ENCODE assay signal across 17 cellular contexts in the genomic region with DNA sequence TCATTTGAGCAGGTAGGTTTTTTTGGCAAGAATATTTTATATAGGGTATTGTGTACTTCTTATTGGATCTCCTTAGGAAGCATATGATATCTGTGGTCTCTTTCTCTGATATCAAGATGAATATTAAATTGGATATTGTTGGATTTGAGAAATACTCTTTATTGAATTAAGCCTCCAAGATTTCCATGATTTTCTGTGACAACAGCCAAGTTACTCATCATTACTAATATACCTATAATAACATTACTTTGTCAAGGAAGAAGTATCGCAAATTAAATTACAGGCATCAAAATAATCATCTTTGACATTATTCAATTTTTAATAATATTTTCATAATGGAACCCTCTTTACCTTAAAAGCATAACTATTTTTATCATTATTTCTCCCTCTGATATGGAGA.
DNase-seq lines count a peak whose midpoint lies in the region; ATAC-seq, FAIRE-seq and TF ChIP-seq lines count a peak whose summit lies in the region.
"Had no signal": no experiment of that assay in that cellular context is flagged by ENCODE, and none has a peak within 500 bp of the region (broad histone marks: within the 10 kb centered on the region; RNA-seq: fewer than 3 reads in every experiment).

No MANE protein-coding gene starts in this region.

- no peaks in the 10 kb centered on the region for H3K9me3 Mint-ChIP-seq in astrocyte (ENCODE audit: unreplicated experiment)
- no peaks in the 10 kb centered on the region for H3K9me3 Mint-ChIP-seq in effector memory CD8-positive, alpha-beta T cell
- H3K9me3 Mint-ChIP-seq in activated T-cell treated with anti-CD3 and anti-CD28 coated beads, Interleukin-2, amount 50 U/mL, for 72 hours = peaks cover 0 to 2% of the 10 kb centered on the region in 2 donors
- H3K9me3 Mint-ChIP-seq: CD4-positive, alpha-beta memory T cell; GM23338; H9 had no signal

- no peak overlapping the region for H3K4me3 Mint-ChIP-seq in astrocyte (ENCODE audit: unreplicated experiment)
- H3K4me3 Mint-ChIP-seq in effector memory CD8-positive, alpha-beta T cell = no peak overlapping the region
- no peak overlapping the region for H3K4me3 Mint-ChIP-seq in activated T-cell treated with anti-CD3 and anti-CD28 coated beads, Interleukin-2, amount 50 U/mL, for 72 hours
- H3K4me3 Mint-ChIP-seq: CD4-positive, alpha-beta memory T cell; GM23338; H9 had no signal

- TF ChIP-seq CTCF in astrocyte (IDR thresholded peaks at IDR 0.05; ENCODE audit: insufficient read depth, low read depth, low read length) = no peak
- TF ChIP-seq CTCF in pancreas (IDR thresholded peaks at IDR 0.05) = no peak

- H3K4me3 ChIP-seq in astrocyte (ENCODE audit: insufficient read depth, low read depth, low read length) = no peak overlapping the region
- H3K4me3 ChIP-seq in pancreas = no peak overlapping the region
- H3K4me3 ChIP-seq: GM23338 had no signal

- WGBS in pancreas, 2 donors = 85 to 98% methylated on average over 1 of the region's 1 CpG

- no peak overlapping the region for H3K27ac Mint-ChIP-seq in astrocyte (ENCODE audit: unreplicated experiment)
- H3K27ac Mint-ChIP-seq in effector memory CD8-positive, alpha-beta T cell = peak overlapping the region; percentile 45 to 82
- H3K27ac Mint-ChIP-seq in activated T-cell treated with anti-CD3 and anti-CD28 coated beads, Interleukin-2, amount 50 U/mL, for 72 hours = no peak overlapping the region
- H3K27ac Mint-ChIP-seq: GM23338 had no signal

- no peaks in the 10 kb centered on the region for H4K20me1 ChIP-seq in astrocyte (ENCODE audit: insufficient read depth, low read length)

- intact Hi-C loops in pancreas (cut with DNase I) = no loop called here

- no peak overlapping the region for H3K4me2 ChIP-seq in astrocyte (ENCODE audit: low read length)
- H3K4me2 ChIP-seq: GM23338 had no signal

- H3K9me3 ChIP-seq in astrocyte (ENCODE audit: insufficient read depth, low read depth, low read length) (no peaks in the 10 kb centered on the region), pancreas (no peaks in the 10 kb centered on the region)
- H3K9me3 ChIP-seq: Caco-2 had no signal

- peaks cover 2% of the 10 kb centered on the region for H3K27me3 Mint-ChIP-seq in astrocyte (ENCODE audit: low read depth, unreplicated experiment)
- no peaks in the 10 kb centered on the region for H3K27me3 Mint-ChIP-seq in effector memory CD8-positive, alpha-beta T cell
- H3K27me3 Mint-ChIP-seq in activated T-cell treated with anti-CD3 and anti-CD28 coated beads, Interleukin-2, amount 50 U/mL, for 72 hours (ENCODE audit: low read depth) = no peaks in the 10 kb centered on the region
- H3K27me3 Mint-ChIP-seq: CD4-positive, alpha-beta memory T cell had no signal

- FAIRE-seq in astrocyte (lab: Jason Lieb, UNC) (no peak), pancreas (lab: Jason Lieb, UNC) (peak; percentile 9)
- FAIRE-seq: G401.6, GM12892, GM19239 had no signal

- no peak for DNase-seq in astrocyte (ENCODE audit: low read depth)
- no peak for DNase-seq in effector memory CD8-positive, alpha-beta T cell
- DNase-seq in pancreas = no peak
- no peak for DNase-seq in activated T-cell treated with anti-CD3 and anti-CD28 coated beads, Interleukin-2, amount 50 U/mL, for 72 hours
- no peak for DNase-seq in NCI-H1105 treated with DMSO at 0.1 percent for 48 hours (lab: John Stamatoyannopoulos, UW)
- DNase-seq in left lobe of liver (ENCODE audit: low spot score) = no peak
- DNase-seq: C1 segment of cervical spinal cord; Caco-2; CD4-positive, alpha-beta memory T cell; DMS153; DND-41; H9 had no signal

- no peaks in the 10 kb centered on the region for H3K36me3 ChIP-seq in astrocyte (ENCODE audit: insufficient read depth, low read length)
- no peaks in the 10 kb centered on the region for H3K36me3 ChIP-seq in pancreas

- peaks cover 14% of the 10 kb centered on the region for H3K4me1 ChIP-seq in astrocyte (ENCODE audit: insufficient read depth, low read length)
- no peaks in the 10 kb centered on the region for H3K4me1 ChIP-seq in pancreas
- H3K4me1 ChIP-seq: Caco-2 had no signal

- no peak overlapping the region for H3K9ac ChIP-seq in astrocyte (ENCODE audit: low read length)

- H2AFZ ChIP-seq in astrocyte (ENCODE audit: low read depth, low read length) = no peak overlapping the region
- H2AFZ ChIP-seq: GM23338 had no signal

- H3K27ac ChIP-seq in astrocyte (ENCODE audit: low read depth, low read length) (peak overlapping the region; percentile 92), pancreas (no peak overlapping the region)

- H3K4me1 Mint-ChIP-seq in astrocyte (ENCODE audit: low read depth, unreplicated experiment) = peaks cover 4% of the 10 kb centered on the region
- peaks cover 0 to 5% of the 10 kb centered on the region in 2 donors for H3K4me1 Mint-ChIP-seq in effector memory CD8-positive, alpha-beta T cell (ENCODE audit: low read depth in 2 of 2)
- no peaks in the 10 kb centered on the region for H3K4me1 Mint-ChIP-seq in activated T-cell treated with anti-CD3 and anti-CD28 coated beads, Interleukin-2, amount 50 U/mL, for 72 hours (ENCODE audit: low read depth)

- ATAC-seq in effector memory CD8-positive, alpha-beta T cell (replicated peaks) = no peak
- ATAC-seq in pancreas (no peak), left lobe of liver (no peak)
- ATAC-seq in activated T-cell treated with anti-CD3 and anti-CD28 coated beads, Interleukin-2, amount 50 U/mL, for 72 hours (replicated peaks in 1 of 2) = no peak
- ATAC-seq: GM23338, HCT116 had no signal

- H3K27me3 ChIP-seq in astrocyte (ENCODE audit: insufficient read depth, low read length) = no peaks in the 10 kb centered on the region
- H3K27me3 ChIP-seq in pancreas = no peaks in the 10 kb centered on the region

- no peaks in the 10 kb centered on the region for H3K36me3 Mint-ChIP-seq in astrocyte (ENCODE audit: low read depth, unreplicated experiment)
- no peaks in the 10 kb centered on the region for H3K36me3 Mint-ChIP-seq in effector memory CD8-positive, alpha-beta T cell (ENCODE audit: insufficient read depth)
- H3K36me3 Mint-ChIP-seq in activated T-cell treated with anti-CD3 and anti-CD28 coated beads, Interleukin-2, amount 50 U/mL, for 72 hours (ENCODE audit: insufficient read depth in 2 of 2) = no peaks in the 10 kb centered on the region
- H3K36me3 Mint-ChIP-seq: CD4-positive, alpha-beta memory T cell had no signal

- H3K79me2 ChIP-seq in astrocyte (ENCODE audit: insufficient read depth, low read length) = no peaks in the 10 kb centered on the region

Comparison
In these comparisons a context has a peak if more than half of its experiments do, and no peak if none do; other contexts are left out.
1. H3K27ac Mint-ChIP-seq: peak in effector memory CD8-positive, alpha-beta T cell (2 of 2); none in astrocyte (single experiment) and activated T-cell treated with anti-CD3 and anti-CD28 coated beads, Interleukin-2, amount 50 U/mL, for 72 hours (single experiment).